ENCODE assay signal across 1 cellular context in the genomic region with DNA sequence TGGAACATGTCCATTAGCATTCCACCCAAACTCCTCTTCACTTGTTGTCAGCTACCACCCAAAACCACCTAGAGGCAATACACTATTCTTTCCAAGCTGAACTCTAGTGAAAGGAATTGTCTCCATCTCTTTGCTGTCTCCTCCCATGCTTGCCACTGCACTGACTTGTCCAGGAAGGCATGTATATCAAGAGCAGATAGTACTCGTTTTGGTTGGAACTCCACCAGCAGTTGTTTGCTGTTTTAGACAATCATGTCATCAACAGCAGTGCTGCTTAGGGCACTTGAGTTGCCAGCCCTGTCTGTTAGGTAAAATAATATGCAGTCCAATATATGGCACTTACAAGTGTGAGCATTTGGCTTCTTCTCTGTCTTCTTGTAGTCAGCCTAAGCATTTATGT.
TF ChIP-seq lines count a peak whose summit lies in the region.

No MANE protein-coding gene starts in this region.

TF ChIP-seq in IMR-90, 13 proteins besides CTCF, POLR2A, EP300 and RAD21:
- TF ChIP-seq, protein P1, sequence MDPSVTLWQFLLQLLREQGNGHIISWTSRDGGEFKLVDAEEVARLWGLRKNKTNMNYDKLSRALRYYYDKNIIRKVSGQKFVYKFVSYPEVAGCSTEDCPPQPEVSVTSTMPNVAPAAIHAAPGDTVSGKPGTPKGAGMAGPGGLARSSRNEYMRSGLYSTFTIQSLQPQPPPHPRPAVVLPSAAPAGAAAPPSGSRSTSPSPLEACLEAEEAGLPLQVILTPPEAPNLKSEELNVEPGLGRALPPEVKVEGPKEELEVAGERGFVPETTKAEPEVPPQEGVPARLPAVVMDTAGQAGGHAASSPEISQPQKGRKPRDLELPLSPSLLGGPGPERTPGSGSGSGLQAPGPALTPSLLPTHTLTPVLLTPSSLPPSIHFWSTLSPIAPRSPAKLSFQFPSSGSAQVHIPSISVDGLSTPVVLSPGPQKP (IDR thresholded peaks at IDR 0.05; ENCODE audit: borderline replicate concordance, low read depth, low read length), result no peak
- no peak for TF ChIP-seq SMC3 (IDR thresholded peaks at IDR 0.05; ENCODE audit: low read depth, low read length)
- no peak for TF ChIP-seq MAZ (IDR thresholded peaks at IDR 0.05; ENCODE audit: borderline replicate concordance, low read depth, low read length)
- TF ChIP-seq, protein P2, sequence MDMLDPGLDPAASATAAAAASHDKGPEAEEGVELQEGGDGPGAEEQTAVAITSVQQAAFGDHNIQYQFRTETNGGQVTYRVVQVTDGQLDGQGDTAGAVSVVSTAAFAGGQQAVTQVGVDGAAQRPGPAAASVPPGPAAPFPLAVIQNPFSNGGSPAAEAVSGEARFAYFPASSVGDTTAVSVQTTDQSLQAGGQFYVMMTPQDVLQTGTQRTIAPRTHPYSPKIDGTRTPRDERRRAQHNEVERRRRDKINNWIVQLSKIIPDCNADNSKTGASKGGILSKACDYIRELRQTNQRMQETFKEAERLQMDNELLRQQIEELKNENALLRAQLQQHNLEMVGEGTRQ (IDR thresholded peaks at IDR 0.05; ENCODE audit: low read depth, low read length), result no peak
- no peak for TF ChIP-seq FOS (IDR thresholded peaks at IDR 0.05; ENCODE audit: low read depth, low read length)
- no peak for TF ChIP-seq RCOR1 (IDR thresholded peaks at IDR 0.05; ENCODE audit: insufficient replicate concordance, low read length)
- no peak for TF ChIP-seq MAFK (IDR thresholded peaks at IDR 0.05; ENCODE audit: low read depth, low read length)
- no peak for TF ChIP-seq CEBPB (IDR thresholded peaks at IDR 0.05; ENCODE audit: low read depth, low read length)
- no peak for TF ChIP-seq CHD1 (IDR thresholded peaks at IDR 0.05; ENCODE audit: low read depth, low read length)
- TF ChIP-seq MXI1 (IDR thresholded peaks at IDR 0.05; ENCODE audit: borderline replicate concordance, low read depth, low read length), result no peak
- TF ChIP-seq RFX5 (IDR thresholded peaks at IDR 0.05; ENCODE audit: low read depth, low read length), result no peak
- no peak for TF ChIP-seq BHLHE40 (IDR thresholded peaks at IDR 0.05; ENCODE audit: low read depth, low read length)
- TF ChIP-seq NFE2L2 (IDR thresholded peaks at IDR 0.05; ENCODE audit: low read depth, low read length), result no peak
